8 cellular contexts compared by ENCODE assay signal in genomic region chr2:28870146-28870891, GRCh38. TPM values are rescaled to one million over a fixed set of nuclear protein-coding genes. Genes with fewer than 3 reads are reported as not detected.
A peak's percentile ranks its signal among the peaks of the same experiment; 100 is the strongest.
DNase-seq lines count a peak whose midpoint lies in the region; ATAC-seq and TF ChIP-seq lines count a peak whose summit lies in the region.

Gene TRMT61B (minus strand): TSS chr2:28870309. CDS start chr2:28870277, 32 bp downstream.

- ATAC-seq in HG02870 (IDR thresholded peaks at IDR 0.05; ENCODE audit: unreplicated experiment) (peak; percentile 97), T-cell (replicated peaks in 1 of 4) (peak; percentile 95 to 97 (median 96))

- H3K9ac ChIP-seq in adipocyte (ENCODE audit: low read length) (peak within 1 kb of the TSS; percentile 90), parathyroid adenoma (peak within 1 kb of the TSS; percentile 31)

- in situ Hi-C loops in GM13977 (cut with MboI; ENCODE audit: low pct_unique_long_range_greater_than_20kb, low sequenced_read_pairs, unreplicated experiment), result no loop called here

- TF ChIP-seq EP300 in tibial nerve (IDR thresholded peaks at IDR 0.05), result peak; percentile 93 to 98

- H3K4me2 ChIP-seq in parathyroid adenoma (ENCODE audit: low read length), result peak within 1 kb of the TSS; percentile 98

- peak within 1 kb of the TSS; percentile 89 for H2AFZ ChIP-seq in parathyroid adenoma

- peaks cover 36 to 43% (median 41%) of the 10 kb centered on the region in 3 donors for H3K4me1 Mint-ChIP-seq in T-cell

- peak; percentile 95 for DNase-seq in GM13977 (ENCODE audit: low spot score)
- DNase-seq in NCI-H146 (lab: John Stamatoyannopoulos, UW), result peak; percentile 97
- DNase-seq in T-cell, result peak; percentile 91 to 98 (median 96)
- peak; percentile 98 for DNase-seq in adipocyte (ENCODE audit: low read depth)
- peak; percentile 96 to 98 for DNase-seq in cardiac muscle cell (ENCODE audit: low read depth in 1 of 2, low spot score in 1 of 2)
- peak; percentile 89 to 95 for DNase-seq in tibial nerve (ENCODE audit: low spot score in 2 of 2)

- H3K4me3 Mint-ChIP-seq in T-cell, result peak within 1 kb of the TSS; percentile 95 to 99 (median 96)

- peaks cover 4% of the 10 kb centered on the region for H3K36me3 Mint-ChIP-seq in T-cell

- WGBS in tibial nerve, 2 donors, result 1% methylated on average over 36 to 53 of the region's 57 CpGs

- H3K36me3 ChIP-seq in adipocyte (ENCODE audit: control insufficient read depth, insufficient read depth, low read length, severe bottlenecking) (no peaks in the 10 kb centered on the region), cardiac muscle cell (no peaks in the 10 kb centered on the region), parathyroid adenoma (ENCODE audit: control insufficient read depth, insufficient read depth, low read length) (no peaks in the 10 kb centered on the region), tibial nerve (no peaks in the 10 kb centered on the region)

- H3K9me3 Mint-ChIP-seq in T-cell, result no peaks in the 10 kb centered on the region

- H3K9me3 ChIP-seq in adipocyte (ENCODE audit: control insufficient read depth, low read length) (no peaks in the 10 kb centered on the region), cardiac muscle cell (ENCODE audit: low read depth) (no peaks in the 10 kb centered on the region), parathyroid adenoma (ENCODE audit: control insufficient read depth, low read length) (no peaks in the 10 kb centered on the region), tibial nerve (no peaks in the 10 kb centered on the region)

- H3K27ac ChIP-seq in cardiac muscle cell (peak within 1 kb of the TSS; percentile 74), parathyroid adenoma (peak within 1 kb of the TSS; percentile 72), tibial nerve (peak within 1 kb of the TSS in 3 of 4 donors; percentile 29 to 84 (median 81))

- TF ChIP-seq POLR2A in tibial nerve (IDR thresholded peaks at IDR 0.05), result peak; percentile 41 to 58

- H3K27me3 Mint-ChIP-seq in T-cell, result peaks cover 2% of the 10 kb centered on the region in 2 donors

- peak within 1 kb of the TSS; percentile 99 to 100 for H3K27ac Mint-ChIP-seq in T-cell

- peak within 1 kb of the TSS; percentile 91 for H3K4me3 ChIP-seq in adipocyte (ENCODE audit: low read length)
- peak within 1 kb of the TSS; percentile 79 for H3K4me3 ChIP-seq in cardiac muscle cell
- peak within 1 kb of the TSS; percentile 96 for H3K4me3 ChIP-seq in parathyroid adenoma (ENCODE audit: low read depth, low read length)
- peak within 1 kb of the TSS; percentile 50 to 81 (median 71) for H3K4me3 ChIP-seq in tibial nerve

- CTCF ChIA-PET in T-cell (lab: Charles Lee), result interaction anchor here in 1 of 2 donors (1.0 to 2.8 kb wide), 7 partner anchors 20 to 1187 kb away, joined by 3 to 16 read pairs (median 4); partner anchors contain the start of genes PPP1CB and WDR43

- peaks cover 14% of the 10 kb centered on the region for H3K79me2 ChIP-seq in parathyroid adenoma

- H3K27me3 ChIP-seq in adipocyte (replicated peaks; ENCODE audit: control insufficient read depth, insufficient read depth, low read length), result no peaks in the 10 kb centered on the region
- peaks cover 19% of the 10 kb centered on the region for H3K27me3 ChIP-seq in cardiac muscle cell
- H3K27me3 ChIP-seq in parathyroid adenoma (ENCODE audit: control insufficient read depth, insufficient read depth, low read length), result no peaks in the 10 kb centered on the region
- H3K27me3 ChIP-seq in tibial nerve, result no peaks in the 10 kb centered on the region

- no peak for TF ChIP-seq CTCF in GM13977 (IDR thresholded peaks at IDR 0.05; ENCODE audit: extremely low read depth, insufficient read depth, missing control alignments)
- no peak for TF ChIP-seq CTCF in cardiac muscle cell (IDR thresholded peaks at IDR 0.05; ENCODE audit: low read depth, low read length)
- TF ChIP-seq CTCF in parathyroid adenoma (IDR thresholded peaks at IDR 0.05), result no peak
- peak in 2 of 5 experiments; percentile 19 to 53 for TF ChIP-seq CTCF in tibial nerve (IDR thresholded peaks at IDR 0.05)

- peaks cover 23% of the 10 kb centered on the region for H3K4me1 ChIP-seq in adipocyte (ENCODE audit: control insufficient read depth, insufficient read depth, low read length)
- peaks cover 12% of the 10 kb centered on the region for H3K4me1 ChIP-seq in cardiac muscle cell (ENCODE audit: low read depth)
- H3K4me1 ChIP-seq in parathyroid adenoma, result no peaks in the 10 kb centered on the region
- peaks cover 0 to 45% (median 15%) of the 10 kb centered on the region in 4 donors for H3K4me1 ChIP-seq in tibial nerve

- POLR2A ChIA-PET in T-cell (lab: Charles Lee), result interaction anchor here (0.6 to 2.3 kb wide), 9 partner anchors 19 to 249 kb away, joined by 3 to 49 read pairs (median 3); partner anchors contain the start of genes SPDYA (in 1 of the 2) and WDR43 (in 1 of the 2)

RNA-seq across cellular contexts. Expression of gene TRMT61B, which starts in this region (rescaled TPM):
- total RNA-seq in T-cell (10 to 100 TPM; 14.8 to 20.4 (median 17.0) TPM), cardiac muscle cell (6.3 and 9.3 TPM in 2 replicates), tibial nerve (10 to 100 TPM in 2 of 4 donors, 1 to 10 TPM in 2; 8.5 to 17.8 (median 10.5) TPM)
- 18.7 and 18.8 TPM in 2 replicates for polyA plus RNA-seq in cardiac muscle cell

Comparison
In these comparisons a context has a peak if more than half of its experiments do, and no peak if none do; other contexts are left out.
1. Peak in every context shown above with its lines: DNase-seq, ATAC-seq, H3K4me3 ChIP-seq and H3K27ac ChIP-seq.